ENCODE assay signal across 6 cellular contexts in genomic region chr16:626787-627457, GRCh38. TPM values are rescaled to one million over a fixed set of nuclear protein-coding genes. Genes with fewer than 3 reads are reported as not detected.
A peak's percentile ranks its signal among the peaks of the same experiment; 100 is the strongest.
DNase-seq lines count a peak whose midpoint lies in the region; ATAC-seq and TF ChIP-seq lines count a peak whose summit lies in the region.

No MANE protein-coding gene starts in this region.

- DNase-seq in BJ (ENCODE audit: low read depth) (peak; percentile 62), SHP77 (lab: John Stamatoyannopoulos, UW) (peak; percentile 66 to 82), kidney glomerular epithelial cell (lab: John Stamatoyannopoulos, UW) (peak; percentile 91), MV-4-11 (lab: John Stamatoyannopoulos, UW) (no peak)
- DNase-seq in stimulated activated CD4-positive, alpha-beta T cell treated with anti-CD3 and anti-CD28 coated beads, Interleukin-15, amount 100 ng/mL, for 24 hours, result no peak

- POLR2A ChIA-PET in BJ (lab: Charles Lee), result no interaction called here

- H3K27me3 ChIP-seq in BJ (ENCODE audit: control insufficient read depth, insufficient read depth, low read length), result no peaks in the 10 kb centered on the region

- no peak overlapping the region for H3K4me3 ChIP-seq in BJ (ENCODE audit: low read depth, low read length)

- H3K36me3 ChIP-seq in BJ (ENCODE audit: control insufficient read depth, insufficient read depth, low read length), result peaks cover 5% of the 10 kb centered on the region

- no peak for TF ChIP-seq CTCF in BJ (IDR thresholded peaks at IDR 0.05; ENCODE audit: insufficient read depth, low read depth, low read length)

- no peak for ATAC-seq in GM19324 (IDR thresholded peaks at IDR 0.05; ENCODE audit: low FRiP score, unreplicated experiment)

- CTCF ChIA-PET in BJ (lab: Yijun Ruan, JAX), result no interaction called here

RNA-seq across cellular contexts. Expression of gene WFIKKN1, which starts 3.9 kb away (rescaled TPM):
- polyA plus RNA-seq in BJ (2011; rRNA removed), result not detected in 2 replicates
- 0.05 TPM in 1 of 2 replicates, not detected in the other for polyA minus RNA-seq in BJ (2011; rRNA and poly(A)+ RNA removed)

RNA-seq across cellular contexts. Expression of gene METTL26, which starts 9.2 kb away (rescaled TPM):
- polyA plus RNA-seq in BJ (2011; rRNA removed), result 77.2 and 105 TPM in 2 replicates
- polyA minus RNA-seq in BJ (2011; rRNA and poly(A)+ RNA removed), result 27.8 and 47.1 TPM in 2 replicates

RNA-seq across cellular contexts. Expression of gene MCRIP2, which starts 14.7 kb away (rescaled TPM):
- 10.6 and 16.5 TPM in 2 replicates for polyA plus RNA-seq in BJ (2011; rRNA removed)
- 2.5 and 2.7 TPM in 2 replicates for polyA minus RNA-seq in BJ (2011; rRNA and poly(A)+ RNA removed)

RNA-seq across cellular contexts. Expression of gene WDR90, which starts 22.2 kb away (rescaled TPM):
- polyA plus RNA-seq in BJ (2011; rRNA removed), result 6.2 and 10.0 TPM in 2 replicates
- polyA minus RNA-seq in BJ (2011; rRNA and poly(A)+ RNA removed), result 3.6 and 4.0 TPM in 2 replicates

RNA-seq across cellular contexts. Expression of gene RAB40C, which starts 37.1 kb away (rescaled TPM):
- polyA plus RNA-seq in BJ (2011; rRNA removed), result 6.5 and 7.6 TPM in 2 replicates
- polyA minus RNA-seq in BJ (2011; rRNA and poly(A)+ RNA removed), result 6.9 and 7.0 TPM in 2 replicates

Comparison
In these comparisons a context has a peak if more than half of its experiments do, and no peak if none do; other contexts are left out.
1. DNase-seq: peak in BJ (single experiment), SHP77 (2 of 2) and kidney glomerular epithelial cell (single experiment); none in MV-4-11 (single experiment) and stimulated activated CD4-positive, alpha-beta T cell treated with anti-CD3 and anti-CD28 coated beads, Interleukin-15, amount 100 ng/mL, for 24 hours (single experiment).